24 cellular contexts compared by ENCODE assay signal in genomic region chr19:38021356-38021755, GRCh38.
A peak's percentile ranks its signal among the peaks of the same experiment; 100 is the strongest.
DNase-seq lines count a peak whose midpoint lies in the region; ATAC-seq, FAIRE-seq and TF ChIP-seq lines count a peak whose summit lies in the region.
"Had no signal": no experiment of that assay in that cellular context is flagged by ENCODE, and none has a peak within 500 bp of the region (broad histone marks: within the 10 kb centered on the region; RNA-seq: fewer than 3 reads in every experiment).

No MANE protein-coding gene starts in this region.

- H3K36me3 Mint-ChIP-seq in astrocyte (ENCODE audit: low read depth, unreplicated experiment) = peaks cover 2% of the 10 kb centered on the region
- peaks cover 27% of the 10 kb centered on the region for H3K36me3 Mint-ChIP-seq in stimulated activated memory B cell treated with anti-CD40 and anti-IgM and Interleukin-4, amounts not matched to agents 10 μg/mL and 1 μg/mL and 100 μg/mL, for 72 hours

- no peak for ATAC-seq in stimulated activated memory B cell treated with anti-CD40 and anti-IgM and Interleukin-4, amounts not matched to agents 10 μg/mL and 1 μg/mL and 100 μg/mL, for 72 hours
- ATAC-seq: HepG2, Panc1, SK-N-SH treated with all-trans-retinoic acid at 6 μM for 48 hours had no signal

- no peak for FAIRE-seq in astrocyte (lab: Jason Lieb, UNC)
- FAIRE-seq: A204.1, HepG2 had no signal

- H3K9me3 Mint-ChIP-seq in astrocyte (ENCODE audit: unreplicated experiment) = no peaks in the 10 kb centered on the region
- no peaks in the 10 kb centered on the region for H3K9me3 Mint-ChIP-seq in stimulated activated memory B cell treated with anti-CD40 and anti-IgM and Interleukin-4, amounts not matched to agents 10 μg/mL and 1 μg/mL and 100 μg/mL, for 72 hours

- DNase-seq in HT1080 (ENCODE audit: low read depth) (peak; percentile 41), astrocyte (ENCODE audit: low read depth) (no peak), GM13977 (ENCODE audit: low spot score) (no peak), NCI-H1105 treated with DMSO at 0.1 percent for 48 hours (lab: John Stamatoyannopoulos, UW) (no peak)
- no peak for DNase-seq in activated CD8-positive, alpha-beta memory T cell treated with anti-CD3 and anti-CD28 coated beads for 24 hours
- DNase-seq: Caco-2; CD4-positive, alpha-beta memory T cell; DMS 273 treated with DMSO at 0.1 percent for 48 hours; DND-41; GDM1; H7; KBM-7; NCI-H1092 treated with DMSO at 0.1 percent for 48 hours; NCI-H2029 treated with DMSO at 0.1 percent for 48 hours; NCI-H2171; NCI-H345; NCI-H524; NK-92 treated with Interleukin-12 subunit alpha and Interleukin-12 subunit beta, amount 100 ng/mL, for 24 hours had no signal

- H3K9me3 ChIP-seq in BLaER1 treated with 17β-estradiol and CSF1 and Interleukin-3, amounts not matched to agents 10 nM and 100 nM (replicated peaks in 1 of 11) = no peaks in the 10 kb centered on the region
- no peaks in the 10 kb centered on the region for H3K9me3 ChIP-seq in astrocyte (ENCODE audit: insufficient read depth, low read depth, low read length)
- H3K9me3 ChIP-seq: Caco-2 had no signal

- H4K20me1 ChIP-seq in BLaER1 treated with 17β-estradiol and CSF1 and Interleukin-3, amounts not matched to agents 10 nM and 100 nM = no peaks in the 10 kb centered on the region
- peaks cover 6% of the 10 kb centered on the region for H4K20me1 ChIP-seq in astrocyte (ENCODE audit: insufficient read depth, low read length)

- peak overlapping the region in 10 of 11 experiments; percentile 39 to 88 (median 84); a peak in 19 of 22 replicates for H3K27ac ChIP-seq in BLaER1 treated with 17β-estradiol and CSF1 and Interleukin-3, amounts not matched to agents 10 nM and 100 nM
- H3K27ac ChIP-seq in astrocyte (ENCODE audit: low read depth, low read length) = peak overlapping the region; percentile 53

- H2AFZ ChIP-seq in astrocyte (ENCODE audit: low read depth, low read length) = no peak overlapping the region

- peak overlapping the region; percentile 72 to 93 (median 84) for H3K4me2 ChIP-seq in BLaER1 treated with 17β-estradiol and CSF1 and Interleukin-3, amounts not matched to agents 10 nM and 100 nM
- no peak overlapping the region for H3K4me2 ChIP-seq in astrocyte (ENCODE audit: low read length)

- H3K4me1 Mint-ChIP-seq in astrocyte (ENCODE audit: low read depth, unreplicated experiment) = peaks cover 11% of the 10 kb centered on the region
- H3K4me1 Mint-ChIP-seq in stimulated activated memory B cell treated with anti-CD40 and anti-IgM and Interleukin-4, amounts not matched to agents 10 μg/mL and 1 μg/mL and 100 μg/mL, for 72 hours = peaks cover 86% of the 10 kb centered on the region

- H3K9ac ChIP-seq in BLaER1 treated with 17β-estradiol and CSF1 and Interleukin-3, amounts not matched to agents 10 nM and 100 nM = peak overlapping the region in 9 of 11 experiments; percentile 48 to 80 (median 76); a peak in 17 of 22 replicates
- H3K9ac ChIP-seq in astrocyte (ENCODE audit: low read length) = peak overlapping the region; percentile 38

- no peak for TF ChIP-seq CTCF in astrocyte (IDR thresholded peaks at IDR 0.05; ENCODE audit: insufficient read depth, low read depth, low read length)
- no peak for TF ChIP-seq CTCF in GM13977 (IDR thresholded peaks at IDR 0.05; ENCODE audit: extremely low read depth, insufficient read depth, missing control alignments)

- no peaks in the 10 kb centered on the region for H3K27me3 Mint-ChIP-seq in astrocyte (ENCODE audit: low read depth, unreplicated experiment)
- H3K27me3 Mint-ChIP-seq in stimulated activated memory B cell treated with anti-CD40 and anti-IgM and Interleukin-4, amounts not matched to agents 10 μg/mL and 1 μg/mL and 100 μg/mL, for 72 hours = no peaks in the 10 kb centered on the region
- H3K27me3 Mint-ChIP-seq: CD4-positive, alpha-beta memory T cell had no signal

- H3K4me3 Mint-ChIP-seq in astrocyte (ENCODE audit: unreplicated experiment) = no peak overlapping the region
- no peak overlapping the region for H3K4me3 Mint-ChIP-seq in stimulated activated memory B cell treated with anti-CD40 and anti-IgM and Interleukin-4, amounts not matched to agents 10 μg/mL and 1 μg/mL and 100 μg/mL, for 72 hours
- H3K4me3 Mint-ChIP-seq: CD4-positive, alpha-beta memory T cell had no signal

- H3K4me3 ChIP-seq in BLaER1 treated with 17β-estradiol and CSF1 and Interleukin-3, amounts not matched to agents 10 nM and 100 nM = no peak overlapping the region
- H3K4me3 ChIP-seq in astrocyte (ENCODE audit: insufficient read depth, low read depth, low read length) = no peak overlapping the region

- H3K36me3 ChIP-seq in BLaER1 treated with 17β-estradiol and CSF1 and Interleukin-3, amounts not matched to agents 10 nM and 100 nM = 0 out of 22 replicates have a peak, but pooled peaks cover 0 to 1% (median 0%) of the 10 kb centered on the region in 11 experiments
- no peaks in the 10 kb centered on the region for H3K36me3 ChIP-seq in astrocyte (ENCODE audit: insufficient read depth, low read length)

- H3K27ac Mint-ChIP-seq in astrocyte (ENCODE audit: unreplicated experiment) = no peak overlapping the region
- peak overlapping the region; percentile 69 for H3K27ac Mint-ChIP-seq in stimulated activated memory B cell treated with anti-CD40 and anti-IgM and Interleukin-4, amounts not matched to agents 10 μg/mL and 1 μg/mL and 100 μg/mL, for 72 hours

- in situ Hi-C loops in GM13977 (cut with MboI; ENCODE audit: low pct_unique_long_range_greater_than_20kb, low sequenced_read_pairs, unreplicated experiment) = no loop called here

- H3K27me3 ChIP-seq in BLaER1 treated with 17β-estradiol and CSF1 and Interleukin-3, amounts not matched to agents 10 nM and 100 nM = no peaks in the 10 kb centered on the region
- H3K27me3 ChIP-seq in astrocyte (ENCODE audit: insufficient read depth, low read length) = no peaks in the 10 kb centered on the region

- peaks cover 79 to 100% (median 95%) of the 10 kb centered on the region in 10 experiments for H3K4me1 ChIP-seq in BLaER1 treated with 17β-estradiol and CSF1 and Interleukin-3, amounts not matched to agents 10 nM and 100 nM
- H3K4me1 ChIP-seq in astrocyte (ENCODE audit: insufficient read depth, low read length) = peaks cover 29% of the 10 kb centered on the region

- H3K79me2 ChIP-seq in astrocyte (ENCODE audit: insufficient read depth, low read length) = peaks cover 49% of the 10 kb centered on the region
